17 cellular contexts compared by ENCODE assay signal in genomic region chr7:26381476-26382175, GRCh38.
"Had no signal": no experiment of that assay in that cellular context is flagged by ENCODE, and none has a peak within 500 bp of the region (broad histone marks: within the 10 kb centered on the region; RNA-seq: fewer than 3 reads in every experiment).

No MANE protein-coding gene starts in this region.

- H3K27ac ChIP-seq: cardiac muscle cell, esophagus squamous epithelium, lower lobe of right lung, ovary, stomach, thoracic aorta had no signal

- H3K36me3 Mint-ChIP-seq: activated CD4-positive, alpha-beta memory T cell treated with anti-CD3 and anti-CD28 coated beads for 36 hours; naive B cell had no signal

- H3K9me3 ChIP-seq: esophagus squamous epithelium, lower lobe of right lung, ovary, stomach, thoracic aorta had no signal

- H3K4me1 Mint-ChIP-seq: activated B cell treated with CpG ODN at 0.5 μM for 24 hours had no signal

- H3K27ac Mint-ChIP-seq: activated B cell treated with CpG ODN at 0.5 μM for 24 hours; activated CD4-positive, alpha-beta memory T cell treated with anti-CD3 and anti-CD28 coated beads for 36 hours; activated naive CD8-positive, alpha-beta T cell treated with anti-CD3 and anti-CD28 coated beads, Interleukin-2, amount 50 U/mL, for 24 hours; naive B cell; T-helper 1 cell treated with Interleukin-12 subunit alpha and Interleukin-12 subunit beta and Interleukin-4 antibody, amounts not matched to agents 30 μg/mL and 1 μg/mL, for 36 hours had no signal

- H3K27me3 Mint-ChIP-seq: activated B cell treated with CpG ODN at 0.5 μM for 24 hours had no signal

- H3K4me3 ChIP-seq: cardiac muscle cell, esophagus squamous epithelium, lower lobe of right lung, ovary, stomach, thoracic aorta had no signal

- ATAC-seq: activated naive CD8-positive, alpha-beta T cell treated with anti-CD3 and anti-CD28 coated beads, Interleukin-2, amount 50 U/mL, for 24 hours; lower lobe of right lung had no signal

- H3K27me3 ChIP-seq: ovary had no signal

- H3K9me3 Mint-ChIP-seq: activated B cell treated with CpG ODN at 0.5 μM for 24 hours; activated CD4-positive, alpha-beta memory T cell treated with anti-CD3 and anti-CD28 coated beads for 36 hours; activated naive CD8-positive, alpha-beta T cell treated with anti-CD3 and anti-CD28 coated beads, Interleukin-2, amount 50 U/mL, for 24 hours; naive B cell; T-helper 1 cell treated with Interleukin-12 subunit alpha and Interleukin-12 subunit beta and Interleukin-4 antibody, amounts not matched to agents 30 μg/mL and 1 μg/mL, for 36 hours had no signal

- H3K4me3 Mint-ChIP-seq: activated B cell treated with CpG ODN at 0.5 μM for 24 hours; activated CD4-positive, alpha-beta memory T cell treated with anti-CD3 and anti-CD28 coated beads for 36 hours; activated naive CD8-positive, alpha-beta T cell treated with anti-CD3 and anti-CD28 coated beads, Interleukin-2, amount 50 U/mL, for 24 hours; T-helper 1 cell treated with Interleukin-12 subunit alpha and Interleukin-12 subunit beta and Interleukin-4 antibody, amounts not matched to agents 30 μg/mL and 1 μg/mL, for 36 hours had no signal

- H3K36me3 ChIP-seq: cardiac muscle cell, esophagus squamous epithelium, lower lobe of right lung, ovary, stomach, thoracic aorta had no signal

- DNase-seq: activated B cell treated with CpG ODN at 0.5 μM for 24 hours; activated CD4-positive, alpha-beta memory T cell treated with anti-CD3 and anti-CD28 coated beads for 36 hours; activated naive CD4-positive, alpha-beta T cell treated with Interleukin-2 at 50 U/mL for 16 hours; activated naive CD8-positive, alpha-beta T cell treated with anti-CD3 and anti-CD28 coated beads, Interleukin-2, amount 50 U/mL, for 24 hours; activated T-cell treated with anti-CD3 and anti-CD28 coated beads, Interleukin-2, amount 50 U/mL, for 48 hours; esophagus squamous epithelium; foreskin fibroblast; glutamatergic neuron; lower lobe of right lung; naive B cell; ovary; stimulated activated CD4-positive, alpha-beta T cell treated with anti-CD3 and anti-CD28 coated beads, Interleukin-15, amount 100 ng/mL, for 24 hours; stimulated activated CD4-positive, alpha-beta T cell treated with anti-CD3 and anti-CD28 coated beads, Interleukin-4, amount 100 ng/mL, for 4 hours; stomach had no signal
